21 cellular contexts compared by ENCODE assay signal in the genomic region with DNA sequence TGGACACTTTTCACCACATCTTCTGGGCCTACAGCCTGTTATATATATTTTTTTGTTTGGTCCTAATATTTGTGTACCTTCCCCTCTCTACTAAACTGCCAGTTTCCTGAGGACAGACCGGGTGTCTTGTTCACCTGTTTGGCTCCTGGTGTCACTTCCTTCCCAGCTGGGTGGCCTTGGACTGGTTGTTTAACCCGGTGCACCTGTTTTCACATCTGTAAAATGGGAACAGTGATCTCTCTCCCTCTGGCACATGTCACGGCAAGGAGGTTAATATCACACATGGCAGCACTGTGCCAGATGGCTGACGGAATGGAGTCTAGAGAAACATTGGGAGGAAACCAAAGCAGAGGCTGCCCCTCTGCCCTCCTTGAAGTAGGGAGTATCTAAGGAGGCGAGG.
A peak's percentile ranks its signal among the peaks of the same experiment; 100 is the strongest.
DNase-seq lines count a peak whose midpoint lies in the region; ATAC-seq and TF ChIP-seq lines count a peak whose summit lies in the region.
"Had no signal": no experiment of that assay in that cellular context is flagged by ENCODE, and none has a peak within 500 bp of the region (broad histone marks: within the 10 kb centered on the region; RNA-seq: fewer than 3 reads in every experiment).

No MANE protein-coding gene starts in this region.

- H4K20me1 ChIP-seq in KMS-11 (ENCODE audit: insufficient read depth) = no peaks in the 10 kb centered on the region

- H3K36me3 ChIP-seq in KMS-11 (ENCODE audit: insufficient read depth) = no peaks in the 10 kb centered on the region
- no peaks in the 10 kb centered on the region for H3K36me3 ChIP-seq in colonic mucosa
- no peaks in the 10 kb centered on the region for H3K36me3 ChIP-seq in tibial artery

- no peak overlapping the region for H3K9ac ChIP-seq in KMS-11
- H3K9ac ChIP-seq in colonic mucosa (ENCODE audit: low read depth in 2 of 2, low read length in 2 of 2) = no peak overlapping the region

- ATAC-seq in foreskin keratinocyte (no peak), HG02623 (IDR thresholded peaks at IDR 0.05; ENCODE audit: unreplicated experiment) (no peak)
- ATAC-seq: Panc1 had no signal

- DNase-seq in NCI-H2171 treated with DMSO at 0.1 percent for 48 hours (lab: John Stamatoyannopoulos, UW) = peak; percentile 16
- DNase-seq in NCI-H2171 (lab: John Stamatoyannopoulos, UW) = no peak
- no peak for DNase-seq in colonic mucosa
- DNase-seq in tibial artery = no peak
- DNase-seq in HT-29 (ENCODE audit: low spot score) = no peak
- DNase-seq in foreskin keratinocyte = no peak
- DNase-seq: 8988T; ACHN; CD4-positive, CD25-positive, alpha-beta regulatory T cell; COR-L47; DMS153; DND-41; KG1; MM.1S; NCI-H2029; NCI-H2227 treated with DMSO at 0.1 percent for 48 hours; NCI-H526 treated with DMSO at 0.1 percent for 48 hours; SHP77 treated with DMSO at 0.1 percent for 48 hours had no signal

- TF ChIP-seq CTCF in KMS-11 (conservative IDR thresholded peaks at IDR 0.05; ENCODE audit: low read depth, low read length) (no peak), colonic mucosa (IDR thresholded peaks at IDR 0.05) (no peak), tibial artery (IDR thresholded peaks at IDR 0.05) (no peak), foreskin keratinocyte (conservative IDR thresholded peaks at IDR 0.05) (no peak)

- H3K27me3 ChIP-seq in KMS-11 (ENCODE audit: insufficient read depth, low read depth) = no peaks in the 10 kb centered on the region
- H3K27me3 ChIP-seq in colonic mucosa = no peaks in the 10 kb centered on the region
- no peaks in the 10 kb centered on the region for H3K27me3 ChIP-seq in tibial artery
- no peaks in the 10 kb centered on the region for H3K27me3 ChIP-seq in foreskin keratinocyte

- H3K4me3 ChIP-seq in KMS-11 (IDR thresholded peaks at IDR 0.05; ENCODE audit: insufficient read depth, low read depth, low read length) (no peak overlapping the region), colonic mucosa (no peak overlapping the region), tibial artery (no peak overlapping the region)

- H3K27ac ChIP-seq in KMS-11 (no peak overlapping the region), colonic mucosa (peak overlapping the region; percentile 95), tibial artery (peak overlapping the region; percentile 46 to 66), foreskin keratinocyte (no peak overlapping the region)

- H3K4me1 ChIP-seq in KMS-11 (ENCODE audit: low read depth, poor library complexity, severe bottlenecking) = peaks cover 61% of the 10 kb centered on the region
- peaks cover 16% of the 10 kb centered on the region for H3K4me1 ChIP-seq in colonic mucosa
- peaks cover 4 to 78% (median 58%) of the 10 kb centered on the region in 4 donors for H3K4me1 ChIP-seq in tibial artery
- H3K4me1 ChIP-seq in foreskin keratinocyte = peaks cover 21% of the 10 kb centered on the region

- H2AFZ ChIP-seq in KMS-11 (ENCODE audit: low read depth) = no peak overlapping the region

- H3K9me3 ChIP-seq in colonic mucosa (no peaks in the 10 kb centered on the region), tibial artery (no peaks in the 10 kb centered on the region)

- intact Hi-C loops in colonic mucosa (cut with DNase I) (no loop called here), tibial artery (cut with DNase I; ENCODE audit: low total_unique reads) (no loop called here)

- H3K79me2 ChIP-seq in KMS-11 (ENCODE audit: insufficient read depth, low read depth) = peaks cover 4% of the 10 kb centered on the region; the same call in 1 of the 2 replicates

- H3K4me2 ChIP-seq in KMS-11 = peak overlapping the region; percentile 11; the same call in 1 of the 2 replicates

Comparison
In these comparisons a context has a peak if more than half of its experiments do, and no peak if none do; other contexts are left out.
1. H3K27ac ChIP-seq: peak in colonic mucosa (single experiment) and tibial artery (2 of 2); none in KMS-11 (single experiment) and foreskin keratinocyte (single experiment).